Comparison of ENCODE assay signal across 13 cellular contexts in the genomic region with DNA sequence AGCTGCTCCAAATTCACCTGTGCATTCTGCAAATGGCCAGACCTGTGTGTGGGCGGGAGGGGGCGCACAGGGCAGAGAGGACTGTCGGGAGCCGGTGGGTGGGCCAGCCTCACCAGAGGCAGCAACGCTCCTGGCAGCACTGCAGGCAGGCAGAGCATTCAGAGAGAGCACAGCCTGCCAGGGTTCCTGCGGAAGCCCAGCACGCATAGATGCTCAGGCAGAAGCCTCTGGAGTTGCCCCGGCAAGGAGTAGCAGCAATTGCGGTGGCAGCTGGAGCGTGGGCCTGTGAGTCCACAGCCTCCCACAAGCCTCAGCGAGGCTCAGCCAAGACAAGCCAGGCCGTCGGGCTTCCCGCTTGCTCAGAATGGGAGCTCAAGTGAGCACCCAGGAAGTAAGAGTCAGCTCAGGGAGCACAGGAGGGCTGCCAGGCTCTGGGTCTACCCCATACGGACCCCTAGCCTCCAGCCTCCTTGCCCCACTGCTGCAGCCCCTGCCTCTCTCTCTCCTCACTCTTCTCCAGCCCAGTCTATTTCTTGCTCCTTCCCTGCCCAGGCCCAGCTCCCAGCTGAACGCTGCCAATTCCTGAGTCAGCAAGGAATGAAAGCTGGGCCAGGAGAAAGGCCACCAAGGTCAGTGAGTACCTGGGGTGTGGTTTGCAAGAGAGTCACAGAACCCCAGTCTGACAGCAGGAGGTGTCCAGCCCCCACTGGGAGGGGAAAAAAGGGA. TPM values are rescaled to one million over a fixed set of nuclear protein-coding genes. Genes with fewer than 3 reads are reported as not detected.
DNase-seq lines count a peak whose midpoint lies in the region; ATAC-seq lines count a peak whose summit lies in the region.
"Had no signal": no experiment of that assay in that cellular context is flagged by ENCODE, and none has a peak within 500 bp of the region (broad histone marks: within the 10 kb centered on the region; RNA-seq: fewer than 3 reads in every experiment).

No MANE protein-coding gene starts in this region.

- 0 out of 2 replicates have a peak overlapping the region, but pooled peaks have one; percentile 29 for H2AFZ ChIP-seq in GM23248

- 31 to 37% methylated on average over 16 of the region's 16 CpGs for WGBS in GM23248 (ENCODE audit: low coverage in 1 of 2, low lambda C conversion rate in 2 of 2, missing lambda C conversion rate in 2 of 2), 2 experiments

- no peaks in the 10 kb centered on the region for H3K36me3 ChIP-seq in GM23248 (ENCODE audit: low read depth)
- H3K36me3 ChIP-seq: neutrophil had no signal

- DNase-seq in GM23248 (peak; percentile 59), SHP77 treated with DMSO at 0.1 percent for 48 hours (lab: John Stamatoyannopoulos, UW) (peak; percentile 60), islet precursor cell (peak; percentile 88)
- no peak for DNase-seq in activated CD4-positive, CD25-positive, alpha-beta regulatory T cell treated with anti-CD3 and anti-CD28 coated beads, Interleukin-2, amount 50 U/mL, for 72 hours
- DNase-seq: effector CD4-positive, alpha-beta T cell; EL; left ventricle myocardium superior; NCI-H446; stimulated activated CD4-positive, alpha-beta T cell treated with anti-CD3 and anti-CD28 coated beads, Interleukin-1b, Interleukin-23, amount 100 ng/mL, for 48 hours; stimulated activated naive CD4-positive, alpha-beta T cell had no signal

- H3K4me3 ChIP-seq in GM23248 = no peak overlapping the region

- H3K9ac ChIP-seq in GM23248 = no peak overlapping the region

- H3K4me2 ChIP-seq in GM23248 (ENCODE audit: unreplicated experiment) = no peak overlapping the region

- H3K9me2 ChIP-seq in GM23248 (ENCODE audit: insufficient read depth) = no peaks in the 10 kb centered on the region

- H3K79me2 ChIP-seq in GM23248 (ENCODE audit: insufficient read depth) = no peaks in the 10 kb centered on the region

- H3K27me3 ChIP-seq in GM23248 (replicated peaks; ENCODE audit: insufficient read depth) = peaks cover 6% of the 10 kb centered on the region; the same call in 1 of the 2 replicates
- H3K27me3 ChIP-seq: neutrophil had no signal

- H3K9me3 ChIP-seq in GM23248 (ENCODE audit: low read depth) = no peaks in the 10 kb centered on the region
- H3K9me3 ChIP-seq: neutrophil had no signal

- no peaks in the 10 kb centered on the region; the same call in 1 of the 2 replicates for H3K4me1 ChIP-seq in GM23248 (ENCODE audit: insufficient read depth)

- H4K20me1 ChIP-seq in GM23248 (ENCODE audit: insufficient read depth) = no peaks in the 10 kb centered on the region

- H3K27ac ChIP-seq in GM23248 = no peak overlapping the region
- H3K27ac ChIP-seq: neutrophil had no signal

- no peak for ATAC-seq in HG02870 (IDR thresholded peaks at IDR 0.05; ENCODE audit: unreplicated experiment)
- no peak for ATAC-seq in GM21528 (IDR thresholded peaks at IDR 0.05; ENCODE audit: low FRiP score, unreplicated experiment)
- ATAC-seq: left ventricle myocardium superior had no signal

- in situ Hi-C loops in GM23248 (cut with MboI) = no loop called here

- H3F3A ChIP-seq in GM23248 (ENCODE audit: insufficient read depth) = no peaks in the 10 kb centered on the region

RNA-seq across cellular contexts. Expression of a gene that starts 9.6 kb away (rescaled TPM):
- total RNA-seq in GM23248 (2014; rRNA removed; shearing (Covaris generic)) = 28.6 and 38.4 TPM in 2 replicates
- polyA plus RNA-seq in GM23248 (2016; fragmentation: Nextera tagmentation; extraction: Ambion mirVana) = 113 and 114 TPM in 2 replicates

RNA-seq across cellular contexts. Expression of a gene that starts 9.9 kb away (rescaled TPM):
- 270 and 418 TPM in 2 replicates for total RNA-seq in GM23248 (2014; rRNA removed; shearing (Covaris generic))
- polyA plus RNA-seq in GM23248 (2016; fragmentation: Nextera tagmentation; extraction: Ambion mirVana) = 331 and 350 TPM in 2 replicates

RNA-seq across cellular contexts. Expression of a gene that starts 17.7 kb away (rescaled TPM):
- total RNA-seq in GM23248 (2014; rRNA removed; shearing (Covaris generic)) = 2.5 and 4.0 TPM in 2 replicates
- polyA plus RNA-seq in GM23248 (2016; fragmentation: Nextera tagmentation; extraction: Ambion mirVana) = 2.6 and 2.8 TPM in 2 replicates

RNA-seq across cellular contexts. Expression of a gene that starts 41.7 kb away (rescaled TPM):
- 7.5 and 16.6 TPM in 2 replicates for total RNA-seq in GM23248 (2014; rRNA removed; shearing (Covaris generic))
- 7.2 and 7.8 TPM in 2 replicates for polyA plus RNA-seq in GM23248 (2016; fragmentation: Nextera tagmentation; extraction: Ambion mirVana)

RNA-seq across cellular contexts. Expression of a gene that starts 42.2 kb away (rescaled TPM):
- total RNA-seq in GM23248 (2014; rRNA removed; shearing (Covaris generic)) = 5.8 and 7.0 TPM in 2 replicates
- polyA plus RNA-seq in GM23248 (2016; fragmentation: Nextera tagmentation; extraction: Ambion mirVana) = 3.1 and 4.2 TPM in 2 replicates
